ENCODE assay signal across 8 cellular contexts in genomic region chr21:39313042-39313456, GRCh38. TPM values are rescaled to one million over a fixed set of nuclear protein-coding genes. Genes with fewer than 3 reads are reported as not detected.
A peak's percentile ranks its signal among the peaks of the same experiment; 100 is the strongest.
DNase-seq lines count a peak whose midpoint lies in the region; ATAC-seq and TF ChIP-seq lines count a peak whose summit lies in the region.

No MANE protein-coding gene starts in this region.

- peaks cover 28% of the 10 kb centered on the region for H3K4me1 ChIP-seq in lower lobe of right lung

- TF ChIP-seq CTCF in RWPE1 (conservative IDR thresholded peaks at IDR 0.05; ENCODE audit: low read depth) (no peak), lower lobe of right lung (IDR thresholded peaks at IDR 0.05) (no peak)

- H3K36me3 ChIP-seq in lower lobe of right lung = peaks cover 24% of the 10 kb centered on the region

- H3K4me3 ChIP-seq in lower lobe of right lung = peak overlapping the region; percentile 92

- H3K27ac ChIP-seq in RWPE1 (peak overlapping the region; percentile 95), caudate nucleus (ENCODE audit: low read depth, low read length) (peak overlapping the region; percentile 95), lower lobe of right lung (peak overlapping the region; percentile 98), temporal lobe (ENCODE audit: low read depth, low read length) (peak overlapping the region; percentile 84)

- intact Hi-C loops in lower lobe of right lung (cut with DNase I) = no loop called here

- peak; percentile 44 to 64 for DNase-seq in NCI-H526 (lab: John Stamatoyannopoulos, UW)
- DNase-seq in NCI-H526 treated with DMSO at 0.1 percent for 48 hours (lab: John Stamatoyannopoulos, UW) = no peak
- peak; percentile 39 for DNase-seq in RWPE1 (ENCODE audit: low spot score)
- peak in 30 of 61 donors; percentile 9 to 87 (median 64) for DNase-seq in caudate nucleus (lab: John Stamatoyannopoulos, UW)
- DNase-seq in lower lobe of right lung = no peak
- no peak for DNase-seq in inferior parietal cortex (ENCODE audit: extremely low spot score)

- H3K9me3 ChIP-seq in lower lobe of right lung = no peaks in the 10 kb centered on the region

- peak; percentile 18 for ATAC-seq in HG02642 (IDR thresholded peaks at IDR 0.05; ENCODE audit: poor library complexity, unreplicated experiment)
- ATAC-seq in lower lobe of right lung = peak; percentile 40 to 49

- CTCF ChIA-PET in RWPE1 (lab: Yijun Ruan, JAX) = interaction anchor here (0.7 to 1.9 kb wide), 2 partner anchors 28 to 33 kb away, joined by 3 to 8 read pairs; no protein-coding TSS in a partner anchor

- no peaks in the 10 kb centered on the region for H3K27me3 ChIP-seq in lower lobe of right lung (ENCODE audit: low read depth)

- POLR2A ChIA-PET in RWPE1 (lab: Yijun Ruan, JAX; ENCODE audit: low non-redundant PET) = interaction anchor here (0.5 to 0.6 kb wide), 2 partner anchors 37 to 72 kb away, joined by 4 to 6 read pairs; no protein-coding TSS in a partner anchor

RNA-seq across cellular contexts. Expression of gene BRWD1, which starts 0.4 kb away (rescaled TPM):
- total RNA-seq in lower lobe of right lung (39.0 TPM), temporal lobe (189 TPM)

RNA-seq across cellular contexts. Expression of gene HMGN1, which starts 35.8 kb away (rescaled TPM):
- total RNA-seq in lower lobe of right lung = 139 TPM
- 127 TPM for total RNA-seq in temporal lobe

Comparison
In these comparisons a context has a peak if more than half of its experiments do, and no peak if none do; other contexts are left out.
1. DNase-seq: peak in NCI-H526 (2 of 2) and RWPE1 (single experiment); none in NCI-H526 treated with DMSO at 0.1 percent for 48 hours (single experiment), lower lobe of right lung (single experiment) and inferior parietal cortex (single experiment).
2. Peak in every context shown above with its lines, with median percentiles within 50 percentile points of each other: H3K27ac ChIP-seq.